In genomic region chr1:200351826-200352549, GRCh38 we compare ENCODE assay signal across 8 cellular contexts. TPM values are rescaled to one million over a fixed set of nuclear protein-coding genes. Genes with fewer than 3 reads are reported as not detected.
DNase-seq lines count a peak whose midpoint lies in the region; ATAC-seq, FAIRE-seq and TF ChIP-seq lines count a peak whose summit lies in the region.

No MANE protein-coding gene starts in this region.

- H3K36me3 ChIP-seq in CD8-positive, alpha-beta memory T cell (ENCODE audit: insufficient read depth, low read length) = no peaks in the 10 kb centered on the region
- no peaks in the 10 kb centered on the region for H3K36me3 ChIP-seq in pancreas

- no peaks in the 10 kb centered on the region for H3K9me3 ChIP-seq in CD8-positive, alpha-beta memory T cell (ENCODE audit: low read length)
- H3K9me3 ChIP-seq in pancreas = no peaks in the 10 kb centered on the region

- TF ChIP-seq CTCF in cardiac fibroblast (IDR thresholded peaks at IDR 0.05; ENCODE audit: low read depth, low read length) (peak; percentile 16), pancreas (IDR thresholded peaks at IDR 0.05) (no peak)

- peak overlapping the region; percentile 25 to 94 (median 82) for H3K27ac Mint-ChIP-seq in CD8-positive, alpha-beta memory T cell

- CTCF ChIA-PET in CD8-positive, alpha-beta memory T cell (lab: Charles Lee) = no interaction called here

- FAIRE-seq in pancreas (lab: Jason Lieb, UNC) = no peak

- WGBS in pancreas, 2 donors = 54 to 61% methylated on average over 4 of the region's 4 CpGs

- DNase-seq in CD8-positive, alpha-beta memory T cell = peak in 2 of 5 donors; percentile 31 to 35
- peak; percentile 26 for DNase-seq in NAMALWA (ENCODE audit: low spot score)
- peak; percentile 96 to 98 for DNase-seq in cardiac fibroblast (ENCODE audit: low read depth in 2 of 2)
- no peak for DNase-seq in pancreas
- no peak for DNase-seq in DMS153 treated with DMSO at 0.1 percent for 48 hours (lab: John Stamatoyannopoulos, UW; ENCODE audit: unreplicated experiment)
- no peak for DNase-seq in NCI-H446 (lab: John Stamatoyannopoulos, UW)

- H3K27me3 ChIP-seq in CD8-positive, alpha-beta memory T cell (ENCODE audit: insufficient read depth, low read length, poor library complexity, severe bottlenecking) = no peaks in the 10 kb centered on the region
- no peaks in the 10 kb centered on the region for H3K27me3 ChIP-seq in pancreas

- peaks cover 16% of the 10 kb centered on the region for H3K4me1 ChIP-seq in CD8-positive, alpha-beta memory T cell (ENCODE audit: insufficient read depth, low read length)
- H3K4me1 ChIP-seq in pancreas = no peaks in the 10 kb centered on the region

- no peaks in the 10 kb centered on the region for H3K9me3 Mint-ChIP-seq in CD8-positive, alpha-beta memory T cell

- POLR2A ChIA-PET in CD8-positive, alpha-beta memory T cell (lab: Charles Lee) = no interaction called here

- H3K4me3 Mint-ChIP-seq in CD8-positive, alpha-beta memory T cell = peak overlapping the region in 6 of 7 donors; percentile 76 to 89 (median 80)

- intact Hi-C loops in pancreas (cut with DNase I) = no loop called here

- no peak overlapping the region for H3K27ac ChIP-seq in CD8-positive, alpha-beta memory T cell (ENCODE audit: low read depth, low read length)
- peak overlapping the region in 1 of 4 donors; percentile 48 for H3K27ac ChIP-seq in pancreas

- no peaks in the 10 kb centered on the region for H3K27me3 Mint-ChIP-seq in CD8-positive, alpha-beta memory T cell

- H3K4me3 ChIP-seq in CD8-positive, alpha-beta memory T cell (ENCODE audit: low read length) = peak overlapping the region; percentile 35
- H3K4me3 ChIP-seq in cardiac fibroblast (replicated peaks in 1 of 2; ENCODE audit: low read depth in 2 of 2, low read length in 2 of 2) (peak overlapping the region in 1 of 2 donors; percentile 15), pancreas (no peak overlapping the region)

- H3K36me3 Mint-ChIP-seq in CD8-positive, alpha-beta memory T cell = peaks cover 0 to 2% (median 0%) of the 10 kb centered on the region in 3 donors

- ATAC-seq in GM21367 (IDR thresholded peaks at IDR 0.05; ENCODE audit: unreplicated experiment) = peak; percentile 69
- peak in 3 of 4 donors; percentile 48 to 85 (median 83) for ATAC-seq in pancreas
- no peak for ATAC-seq in esophagus mucosa

- peaks cover 31 to 40% (median 38%) of the 10 kb centered on the region in 3 donors for H3K4me1 Mint-ChIP-seq in CD8-positive, alpha-beta memory T cell

RNA-seq across cellular contexts. Expression of gene ZNF281, which starts 57.8 kb away (rescaled TPM):
- 10 to 100 TPM; 19.1 to 19.5 TPM for total RNA-seq in CD8-positive, alpha-beta memory T cell
- polyA plus RNA-seq in CD8-positive, alpha-beta memory T cell = 32.1 TPM
- total RNA-seq in pancreas (1 to 10 TPM; 3.5 to 10.0 (median 4.3) TPM), esophagus mucosa (3.6 TPM)
- 1 to 10 TPM; 2.2 to 3.2 TPM for polyA plus RNA-seq in pancreas

Comparison
In these comparisons a context has a peak if more than half of its experiments do, and no peak if none do; other contexts are left out.
1. DNase-seq: peak in NAMALWA (single experiment) and cardiac fibroblast (2 of 2); none in pancreas (0 of 6), DMS153 treated with DMSO at 0.1 percent for 48 hours (single experiment) and NCI-H446 (0 of 2).